Comparison of ENCODE assay signal across 21 cellular contexts in genomic region chr19:47146920-47147319, GRCh38. TPM values are rescaled to one million over a fixed set of nuclear protein-coding genes. Genes with fewer than 3 reads are reported as not detected.
A peak's percentile ranks its signal among the peaks of the same experiment; 100 is the strongest.
DNase-seq lines count a peak whose midpoint lies in the region; ATAC-seq and TF ChIP-seq lines count a peak whose summit lies in the region.
"Had no signal": no experiment of that assay in that cellular context is flagged by ENCODE, and none has a peak within 500 bp of the region (broad histone marks: within the 10 kb centered on the region; RNA-seq: fewer than 3 reads in every experiment).

No MANE protein-coding gene starts in this region.

- no peak for DNase-seq in activated CD4-positive, alpha-beta T cell treated with anti-CD3 and anti-CD28 coated beads, Interleukin-2, amount 10 ng/mL, durations not matched to agents 24 days and 14 days
- DNase-seq in activated CD4-positive, alpha-beta T cell treated with anti-CD3 and anti-CD28 coated beads, Interleukin-2, amount 50 U/mL, for 1 hour: no peak
- no peak for DNase-seq in activated naive CD8-positive, alpha-beta T cell treated with anti-CD3 and anti-CD28 coated beads for 36 hours
- DNase-seq in progenitor cell of endocrine pancreas (ENCODE audit: low spot score, unreplicated experiment) (no peak), upper lobe of right lung (no peak), DMS114 treated with DMSO at 0.1 percent for 48 hours (lab: John Stamatoyannopoulos, UW; ENCODE audit: unreplicated experiment) (no peak), SIG-M5 treated with dmso at 0.1 percent for 504 hours (lab: John Stamatoyannopoulos, UW; ENCODE audit: unreplicated experiment) (no peak)
- DNase-seq: adrenal gland; BE2C; DMS 273 treated with DMSO at 0.1 percent for 48 hours; kidney; NCI-H146; NCI-H774; Right ventricle myocardium superior; stimulated activated naive B cell treated with anti-CD40 and anti-IgM and Interleukin-4, amounts not matched to agents 10 μg/mL and 1 μg/mL and 100 μg/mL, for 72 hours had no signal

- no peaks in the 10 kb centered on the region for H3K27me3 ChIP-seq in upper lobe of right lung
- H3K27me3 ChIP-seq: adrenal gland, BE2C, breast epithelium, tibial nerve had no signal

- H3K4me3 ChIP-seq in upper lobe of right lung: no peak overlapping the region
- H3K4me3 ChIP-seq: adrenal gland, breast epithelium, lung, tibial nerve had no signal

- peak overlapping the region; percentile 76 for H3K27ac Mint-ChIP-seq in activated CD4-positive, alpha-beta T cell treated with anti-CD3 and anti-CD28 coated beads, Interleukin-2, amount 10 ng/mL, durations not matched to agents 24 days and 14 days
- peak overlapping the region in 2 of 3 donors; percentile 6 to 25 for H3K27ac Mint-ChIP-seq in IgD-negative memory B cell
- H3K27ac Mint-ChIP-seq in activated naive CD8-positive, alpha-beta T cell treated with anti-CD3 and anti-CD28 coated beads for 36 hours: peak overlapping the region; percentile 74
- H3K27ac Mint-ChIP-seq in progenitor cell of endocrine pancreas: peak overlapping the region; percentile 19
- H3K27ac Mint-ChIP-seq: dendritic cell treated with granulocyte-macrophage colony-stimulating factor and Interleukin-4, amounts not matched to agents 40 ng/mL and 50 ng/mL, for 4 days; stimulated activated naive B cell treated with anti-CD40 and anti-IgM and Interleukin-4, amounts not matched to agents 10 μg/mL and 1 μg/mL and 100 μg/mL, for 72 hours had no signal

- peaks cover 60% of the 10 kb centered on the region for H3K36me3 ChIP-seq in upper lobe of right lung
- H3K36me3 ChIP-seq: breast epithelium had no signal

- H3K27ac ChIP-seq in upper lobe of right lung: no peak overlapping the region
- H3K27ac ChIP-seq: adrenal gland, breast epithelium, parathyroid adenoma, tibial nerve had no signal

- H3K27me3 Mint-ChIP-seq in activated CD4-positive, alpha-beta T cell treated with anti-CD3 and anti-CD28 coated beads, Interleukin-2, amount 10 ng/mL, durations not matched to agents 24 days and 14 days: no peaks in the 10 kb centered on the region
- H3K27me3 Mint-ChIP-seq in IgD-negative memory B cell: no peaks in the 10 kb centered on the region
- H3K27me3 Mint-ChIP-seq in activated naive CD8-positive, alpha-beta T cell treated with anti-CD3 and anti-CD28 coated beads for 36 hours: no peaks in the 10 kb centered on the region
- no peaks in the 10 kb centered on the region for H3K27me3 Mint-ChIP-seq in progenitor cell of endocrine pancreas
- H3K27me3 Mint-ChIP-seq: dendritic cell treated with granulocyte-macrophage colony-stimulating factor and Interleukin-4, amounts not matched to agents 40 ng/mL and 50 ng/mL, for 4 days; stimulated activated naive B cell treated with anti-CD40 and anti-IgM and Interleukin-4, amounts not matched to agents 10 μg/mL and 1 μg/mL and 100 μg/mL, for 72 hours had no signal

- H3K4me1 Mint-ChIP-seq in activated CD4-positive, alpha-beta T cell treated with anti-CD3 and anti-CD28 coated beads, Interleukin-2, amount 10 ng/mL, durations not matched to agents 24 days and 14 days: peaks cover 52% of the 10 kb centered on the region
- H3K4me1 Mint-ChIP-seq in IgD-negative memory B cell (peaks cover 10 to 12% (median 11%) of the 10 kb centered on the region in 3 donors), progenitor cell of endocrine pancreas (ENCODE audit: low read depth) (peaks cover 34% of the 10 kb centered on the region)
- peaks cover 49% of the 10 kb centered on the region for H3K4me1 Mint-ChIP-seq in activated naive CD8-positive, alpha-beta T cell treated with anti-CD3 and anti-CD28 coated beads for 36 hours

- no peaks in the 10 kb centered on the region for H3K9me3 ChIP-seq in upper lobe of right lung
- H3K9me3 ChIP-seq: adrenal gland, BE2C, breast epithelium, tibial nerve had no signal

- no peaks in the 10 kb centered on the region for H3K9me3 Mint-ChIP-seq in activated CD4-positive, alpha-beta T cell treated with anti-CD3 and anti-CD28 coated beads, Interleukin-2, amount 10 ng/mL, durations not matched to agents 24 days and 14 days
- no peaks in the 10 kb centered on the region for H3K9me3 Mint-ChIP-seq in IgD-negative memory B cell
- H3K9me3 Mint-ChIP-seq in activated naive CD8-positive, alpha-beta T cell treated with anti-CD3 and anti-CD28 coated beads for 36 hours: peaks cover 2% of the 10 kb centered on the region
- no peaks in the 10 kb centered on the region for H3K9me3 Mint-ChIP-seq in progenitor cell of endocrine pancreas (ENCODE audit: low read depth)
- H3K9me3 Mint-ChIP-seq: dendritic cell treated with granulocyte-macrophage colony-stimulating factor and Interleukin-4, amounts not matched to agents 40 ng/mL and 50 ng/mL, for 4 days; stimulated activated naive B cell treated with anti-CD40 and anti-IgM and Interleukin-4, amounts not matched to agents 10 μg/mL and 1 μg/mL and 100 μg/mL, for 72 hours had no signal

- no peak for TF ChIP-seq CTCF in progenitor cell of endocrine pancreas (IDR thresholded peaks at IDR 0.05; ENCODE audit: unreplicated experiment)
- no peak for TF ChIP-seq CTCF in upper lobe of right lung (IDR thresholded peaks at IDR 0.05)

- intact Hi-C loops in activated CD4-positive, alpha-beta T cell treated with anti-CD3 and anti-CD28 coated beads, Interleukin-2, amount 10 ng/mL, durations not matched to agents 24 days and 14 days (cut with micrococcal nuclease): loop anchor here (5.0 kb wide), 1 partner anchor 35 kb away; no protein-coding TSS in a partner anchor
- intact Hi-C loops in upper lobe of right lung (cut with DNase I): loop anchor here (5.0 kb wide), 1 partner anchor 100 kb away; no protein-coding TSS in a partner anchor

- H3K4me3 Mint-ChIP-seq in activated CD4-positive, alpha-beta T cell treated with anti-CD3 and anti-CD28 coated beads, Interleukin-2, amount 10 ng/mL, durations not matched to agents 24 days and 14 days: peak overlapping the region; percentile 62
- H3K4me3 Mint-ChIP-seq in IgD-negative memory B cell (no peak overlapping the region), progenitor cell of endocrine pancreas (ENCODE audit: low read depth) (no peak overlapping the region)
- no peak overlapping the region for H3K4me3 Mint-ChIP-seq in activated naive CD8-positive, alpha-beta T cell treated with anti-CD3 and anti-CD28 coated beads for 36 hours
- H3K4me3 Mint-ChIP-seq: dendritic cell treated with granulocyte-macrophage colony-stimulating factor and Interleukin-4, amounts not matched to agents 40 ng/mL and 50 ng/mL, for 4 days; stimulated activated naive B cell treated with anti-CD40 and anti-IgM and Interleukin-4, amounts not matched to agents 10 μg/mL and 1 μg/mL and 100 μg/mL, for 72 hours had no signal

- H3K4me1 ChIP-seq in upper lobe of right lung: peaks cover 5% of the 10 kb centered on the region
- H3K4me1 ChIP-seq: BE2C, breast epithelium, tibial nerve had no signal

- no peak for ATAC-seq in upper lobe of right lung
- ATAC-seq: stimulated activated naive B cell treated with anti-CD40 and anti-IgM and Interleukin-4, amounts not matched to agents 10 μg/mL and 1 μg/mL and 100 μg/mL, for 72 hours had no signal

- peaks cover 65% of the 10 kb centered on the region for H3K36me3 Mint-ChIP-seq in activated CD4-positive, alpha-beta T cell treated with anti-CD3 and anti-CD28 coated beads, Interleukin-2, amount 10 ng/mL, durations not matched to agents 24 days and 14 days (ENCODE audit: low read depth)
- H3K36me3 Mint-ChIP-seq in IgD-negative memory B cell: peaks cover 9% of the 10 kb centered on the region
- H3K36me3 Mint-ChIP-seq in activated naive CD8-positive, alpha-beta T cell treated with anti-CD3 and anti-CD28 coated beads for 36 hours: peaks cover 43% of the 10 kb centered on the region
- peaks cover 41% of the 10 kb centered on the region for H3K36me3 Mint-ChIP-seq in progenitor cell of endocrine pancreas (ENCODE audit: insufficient read depth)

RNA-seq across cellular contexts. Expression of gene SAE1, which starts 16.3 kb away (rescaled TPM):
- total RNA-seq in activated CD4-positive, alpha-beta T cell treated with anti-CD3 and anti-CD28 coated beads, Interleukin-2, amount 10 ng/mL, durations not matched to agents 24 days and 14 days: 147 and 151 TPM in 2 replicates
- polyA plus RNA-seq in IgD-negative memory B cell: 77.7 TPM
- 100 to 1,000 TPM; 141 to 149 TPM for total RNA-seq in activated naive CD8-positive, alpha-beta T cell treated with anti-CD3 and anti-CD28 coated beads for 36 hours
- total RNA-seq in progenitor cell of endocrine pancreas (172 and 173 TPM in 2 replicates), upper lobe of right lung (57.6 TPM)

RNA-seq across cellular contexts. Expression of gene ZC3H4, which starts 33.3 kb away (rescaled TPM):
- total RNA-seq in activated CD4-positive, alpha-beta T cell treated with anti-CD3 and anti-CD28 coated beads, Interleukin-2, amount 10 ng/mL, durations not matched to agents 24 days and 14 days: 97.3 and 103 TPM in 2 replicates
- polyA plus RNA-seq in IgD-negative memory B cell: 3.5 TPM
- total RNA-seq in activated naive CD8-positive, alpha-beta T cell treated with anti-CD3 and anti-CD28 coated beads for 36 hours: 100 to 1,000 TPM; 103 to 110 TPM
- total RNA-seq in progenitor cell of endocrine pancreas (90.6 and 94.7 TPM in 2 replicates), upper lobe of right lung (47.5 TPM)

Comparison
In these comparisons a context has a peak if more than half of its experiments do, and no peak if none do; other contexts are left out.
1. H3K27ac Mint-ChIP-seq: peak in every context shown above with its lines; median percentile 76 in activated CD4-positive, alpha-beta T cell treated with anti-CD3 and anti-CD28 coated beads, Interleukin-2, amount 10 ng/mL, durations not matched to agents 24 days and 14 days; 74 in activated naive CD8-positive, alpha-beta T cell treated with anti-CD3 and anti-CD28 coated beads for 36 hours; 19 in progenitor cell of endocrine pancreas; 16 in IgD-negative memory B cell.